ENCODE assay signal across 15 cellular contexts in the genomic region with DNA sequence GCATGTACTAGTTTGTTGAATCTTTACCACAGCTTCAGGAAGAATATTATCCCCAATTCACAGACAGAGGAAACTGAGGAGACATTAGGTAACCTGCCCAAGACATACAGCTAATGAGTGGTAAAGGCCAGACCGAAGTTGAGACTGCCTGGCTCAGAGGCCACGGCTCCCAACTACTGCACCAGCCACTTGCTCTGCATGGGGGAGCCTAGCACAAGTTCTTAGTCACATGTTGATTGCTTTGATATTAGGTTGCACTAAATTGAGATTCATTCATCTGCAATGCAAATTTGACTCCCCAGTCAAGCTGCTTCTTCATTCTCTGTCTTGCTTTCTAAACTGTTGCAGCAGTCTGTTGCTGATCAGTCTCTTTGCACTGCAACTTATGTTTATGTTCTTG. TPM values are rescaled to one million over a fixed set of nuclear protein-coding genes. Genes with fewer than 3 reads are reported as not detected.
DNase-seq lines count a peak whose midpoint lies in the region; ATAC-seq, FAIRE-seq and TF ChIP-seq lines count a peak whose summit lies in the region.
"Had no signal": no experiment of that assay in that cellular context is flagged by ENCODE, and none has a peak within 500 bp of the region (broad histone marks: within the 10 kb centered on the region; RNA-seq: fewer than 3 reads in every experiment).

No MANE protein-coding gene starts in this region.

- DNase-seq in NCI-H2107 treated with DMSO at 0.1 percent for 48 hours (lab: John Stamatoyannopoulos, UW; ENCODE audit: unreplicated experiment) (peak; percentile 24), NCI-H2107 (lab: John Stamatoyannopoulos, UW) (no peak), NCI-H2171 treated with DMSO at 0.1 percent for 48 hours (lab: John Stamatoyannopoulos, UW) (peak; percentile 54), fibroblast of gingiva (ENCODE audit: low read depth) (peak; percentile 17), vagina (ENCODE audit: extremely low spot score in 2 of 2) (no peak), H54 (ENCODE audit: insufficient read length, low spot score) (no peak), mucosa of gallbladder (ENCODE audit: low spot score) (no peak)
- DNase-seq: 8988T; NCI-H1092; NCI-H1694 treated with DMSO at 0.1 percent for 48 hours; NCI-H524 treated with DMSO at 0.1 percent for 48 hours; NK-92 treated with Interleukin-12 subunit alpha and Interleukin-12 subunit beta, amount 100 ng/mL, for 24 hours had no signal

- peaks cover 0 to 19% of the 10 kb centered on the region in 2 donors for H3K36me3 ChIP-seq in vagina

- no peak for TF ChIP-seq CTCF in vagina (IDR thresholded peaks at IDR 0.05)

- H3K9me3 ChIP-seq in vagina = no peaks in the 10 kb centered on the region

- ATAC-seq in GM21723 (IDR thresholded peaks at IDR 0.05; ENCODE audit: unreplicated experiment) = no peak

- no peak for FAIRE-seq in H54 (lab: Jason Lieb, UNC)
- FAIRE-seq: HTR-8/SVneo had no signal

- H3K27me3 ChIP-seq in vagina = no peaks in the 10 kb centered on the region
- H3K27me3 ChIP-seq: BLaER1 treated with 17β-estradiol and CSF1 and Interleukin-3, amounts not matched to agents 10 nM and 100 nM had no signal

- peaks cover 50% of the 10 kb centered on the region for H3K4me1 ChIP-seq in vagina

- H3K27ac ChIP-seq in vagina = peak overlapping the region; percentile 68
- H3K27ac ChIP-seq: BLaER1 treated with 17β-estradiol and CSF1 and Interleukin-3, amounts not matched to agents 10 nM and 100 nM had no signal

- intact Hi-C loops in vagina (cut with DNase I) = no loop called here

- TF ChIP-seq POLR2A in vagina (IDR thresholded peaks at IDR 0.05) = no peak
- TF ChIP-seq POLR2A in H54 (IDR thresholded peaks at IDR 0.05; ENCODE audit: low read depth, low read length) = no peak

- no peak overlapping the region for H3K4me3 ChIP-seq in vagina
- H3K4me3 ChIP-seq: BLaER1 treated with 17β-estradiol and CSF1 and Interleukin-3, amounts not matched to agents 10 nM and 100 nM had no signal

RNA-seq across cellular contexts. Expression of a gene that starts 26.0 kb away (rescaled TPM):
- 10.1 TPM for total RNA-seq in vagina
- total RNA-seq in mucosa of gallbladder = 8.9 TPM

RNA-seq across cellular contexts. Expression of a gene that starts 29.1 kb away (rescaled TPM):
- total RNA-seq in vagina (47.1 TPM), mucosa of gallbladder (48.9 TPM)

Comparison
In these comparisons a context has a peak if more than half of its experiments do, and no peak if none do; other contexts are left out.
1. DNase-seq: peak in NCI-H2107 treated with DMSO at 0.1 percent for 48 hours (single experiment), NCI-H2171 treated with DMSO at 0.1 percent for 48 hours (single experiment) and fibroblast of gingiva (single experiment); none in NCI-H2107 (single experiment), vagina (0 of 2), H54 (single experiment) and mucosa of gallbladder (single experiment).